Comparison of ENCODE assay signal across 8 cellular contexts in genomic region chr3:170221924-170222646, GRCh38.
A peak's percentile ranks its signal among the peaks of the same experiment; 100 is the strongest.
DNase-seq lines count a peak whose midpoint lies in the region; ATAC-seq and TF ChIP-seq lines count a peak whose summit lies in the region.

Gene PRKCI, plus strand, starts transcription at chr3:170222424. Its CDS starts 246 bp downstream, at chr3:170222670.

- TF ChIP-seq POLR2A in GM19099 (IDR thresholded peaks at IDR 0.05; ENCODE audit: extremely low read depth, insufficient read length, low read depth) = peak; percentile 67

- ATAC-seq in HG03432 (IDR thresholded peaks at IDR 0.05; ENCODE audit: unreplicated experiment) = peak; percentile 98

- DNase-seq in AML-193 (lab: John Stamatoyannopoulos, UW) = peak; percentile 93 to 98
- DNase-seq in NCI-H510A treated with DMSO at 0.1 percent for 48 hours (lab: John Stamatoyannopoulos, UW) = peak; percentile 97
- peak; percentile 86 to 88 for DNase-seq in activated CD4-positive, alpha-beta T cell treated with anti-CD3 and anti-CD28 coated beads for 4 hours
- DNase-seq in kidney glomerular epithelial cell (lab: John Stamatoyannopoulos, UW) = peak; percentile 95
- DNase-seq in stimulated activated CD4-positive, alpha-beta T cell treated with anti-CD3 and anti-CD28 coated beads, Interleukin-1b, Interleukin-23, amount 100 ng/mL, for 1 hour (ENCODE audit: low read depth in 2 of 2) = peak; percentile 66 to 75

- H3K27ac ChIP-seq in cingulate gyrus (ENCODE audit: low read depth, low read length) = peak within 1 kb of the TSS; percentile 89

Comparison
In these comparisons a context has a peak if more than half of its experiments do, and no peak if none do; other contexts are left out.
1. Peak in every context shown above with its lines: DNase-seq, ATAC-seq and H3K27ac ChIP-seq.